In genomic region chr14:105379946-105380345, GRCh38 we compare ENCODE assay signal across 22 cellular contexts. TPM values are rescaled to one million over a fixed set of nuclear protein-coding genes. Genes with fewer than 3 reads are reported as not detected.
"Had no signal": no experiment of that assay in that cellular context is flagged by ENCODE, and none has a peak within 500 bp of the region (broad histone marks: within the 10 kb centered on the region; RNA-seq: fewer than 3 reads in every experiment).

No MANE protein-coding gene starts in this region.

- H2AFZ ChIP-seq: neural progenitor cell had no signal

- ATAC-seq: naive thymus-derived CD8-positive, alpha-beta T cell; pancreas; right lobe of liver; stimulated activated naive B cell treated with anti-CD40 and anti-IgM and Interleukin-4, amounts not matched to agents 10 μg/mL and 1 μg/mL and 100 μg/mL, for 72 hours; stimulated activated naive CD8-positive, alpha-beta T cell treated with anti-CD3 and anti-CD28 coated beads, Interleukin-15, Interleukin-2, amounts not matched to agents 100 U/mL and 50 U/mL, for 24 hours had no signal

- H3K4me2 ChIP-seq: neural progenitor cell, smooth muscle cell had no signal

- H3K27me3 ChIP-seq: neural progenitor cell, pancreas, right lobe of liver, stomach, testis, thyroid gland, transverse colon, upper lobe of left lung, vagina had no signal

- DNase-seq: hippocampal formation; left ventricle myocardium inferior; midbrain; naive thymus-derived CD8-positive, alpha-beta T cell; retina; right lobe of liver; stimulated activated CD4-positive, alpha-beta T cell treated with anti-CD3 and anti-CD28 coated beads, Interleukin-2, amount 100 ng/mL, for 24 hours; stimulated activated CD4-positive, alpha-beta T cell treated with anti-CD3 and anti-CD28 coated beads, Interleukin-4, amount 100 ng/mL, for 1 hour; stimulated activated naive B cell treated with anti-CD40 and anti-IgM and Interleukin-4, amounts not matched to agents 10 μg/mL and 1 μg/mL and 100 μg/mL, for 72 hours; stimulated activated naive CD8-positive, alpha-beta T cell treated with anti-CD3 and anti-CD28 coated beads, Interleukin-15, Interleukin-2, amounts not matched to agents 100 U/mL and 50 U/mL, for 24 hours; stomach; testis; thyroid gland; transverse colon had no signal

- H3K36me3 ChIP-seq: neural progenitor cell, prostate gland, right lobe of liver had no signal

- H3K4me1 ChIP-seq: left ventricle myocardium inferior, neural progenitor cell, pancreas, prostate gland, right lobe of liver, testis, thyroid gland, transverse colon, upper lobe of left lung, vagina had no signal

- H3K9me3 ChIP-seq: left ventricle myocardium inferior, pancreas, prostate gland, right lobe of liver, stomach, testis, thyroid gland, transverse colon, upper lobe of left lung, vagina had no signal

- H3K9ac ChIP-seq: neural progenitor cell had no signal

- H3K4me3 ChIP-seq: left ventricle myocardium inferior, lung, neural progenitor cell, pancreas, prostate gland, right lobe of liver, smooth muscle cell, stomach, testis, thyroid gland, transverse colon, upper lobe of left lung, vagina had no signal

- H3K27ac ChIP-seq: left ventricle myocardium inferior, neural progenitor cell, pancreas, prostate gland, right lobe of liver, stomach, testis, thyroid gland, transverse colon, upper lobe of left lung, vagina had no signal

RNA-seq across cellular contexts. Expression of gene TEX22, which starts 18.4 kb away (rescaled TPM):
- total RNA-seq: mesenteric fat pad, vagina had no signal
